In genomic region chr14:102774391-102775153, GRCh38 we compare ENCODE assay signal across 1 cellular context.
TF ChIP-seq lines count a peak whose summit lies in the region.

No MANE protein-coding gene starts in this region.

TF ChIP-seq in HepG2, 621 proteins besides CTCF, POLR2A, EP300 and RAD21 (continued from another document):
- TF ChIP-seq HINFP (CRISPR knock-in tag; IDR thresholded peaks at IDR 0.05; ENCODE audit: low read depth): no peak
- TF ChIP-seq FOSL2 (CRISPR knock-in tag; IDR thresholded peaks at IDR 0.05): no peak
- TF ChIP-seq PLSCR1 (CRISPR knock-in tag; IDR thresholded peaks at IDR 0.05; ENCODE audit: borderline replicate concordance): no peak
- no peak for TF ChIP-seq ZSCAN12 (CRISPR knock-in tag; IDR thresholded peaks at IDR 0.05)
- 0 out of 2 replicates have a peak, but pooled peaks have one; percentile 46 for TF ChIP-seq MYPOP (CRISPR knock-in tag; IDR thresholded peaks at IDR 0.05)
- no peak for TF ChIP-seq RBM39 (IDR thresholded peaks at IDR 0.05; ENCODE audit: low read depth, low read length, poor library complexity, severe bottlenecking)
- TF ChIP-seq MIXL1 (CRISPR knock-in tag; IDR thresholded peaks at IDR 0.05): no peak
- no peak for TF ChIP-seq ZNF17 (CRISPR knock-in tag; IDR thresholded peaks at IDR 0.05)
- TF ChIP-seq TBX2 (CRISPR knock-in tag; IDR thresholded peaks at IDR 0.05; ENCODE audit: borderline replicate concordance): no peak
- no peak for TF ChIP-seq ZNF616 (CRISPR knock-in tag; IDR thresholded peaks at IDR 0.05; ENCODE audit: low read depth)
- TF ChIP-seq RARA (CRISPR knock-in tag; IDR thresholded peaks at IDR 0.05): no peak
- no peak for TF ChIP-seq E2F5 (CRISPR knock-in tag; conservative IDR thresholded peaks at IDR 0.05)
- TF ChIP-seq CSRNP1 (CRISPR knock-in tag; IDR thresholded peaks at IDR 0.05): no peak
- no peak for TF ChIP-seq NFE2L2 (IDR thresholded peaks at IDR 0.05; ENCODE audit: low read length)
- no peak for TF ChIP-seq CAMTA2 (CRISPR knock-in tag; IDR thresholded peaks at IDR 0.05; ENCODE audit: borderline replicate concordance)
- TF ChIP-seq ZBTB38 (CRISPR knock-in tag; IDR thresholded peaks at IDR 0.05): peak; percentile 15; the same call in 1 of the 2 replicates
- no peak for TF ChIP-seq ZNF543 (CRISPR knock-in tag; IDR thresholded peaks at IDR 0.05)
- TF ChIP-seq GMEB2 (CRISPR knock-in tag; IDR thresholded peaks at IDR 0.05; ENCODE audit: low read depth): no peak
- no peak for TF ChIP-seq HOXA9 (CRISPR knock-in tag; IDR thresholded peaks at IDR 0.05; ENCODE audit: borderline replicate concordance)
- TF ChIP-seq IRF9 (CRISPR knock-in tag; IDR thresholded peaks at IDR 0.05; ENCODE audit: borderline replicate concordance): no peak
- peak; percentile 49 for TF ChIP-seq BCL6 (CRISPR knock-in tag; IDR thresholded peaks at IDR 0.05)
- no peak for TF ChIP-seq DMAP1 (CRISPR knock-in tag; IDR thresholded peaks at IDR 0.05)
- TF ChIP-seq SMARCE1 (IDR thresholded peaks at IDR 0.05; ENCODE audit: borderline replicate concordance): no peak
- TF ChIP-seq GFI1 (CRISPR knock-in tag; IDR thresholded peaks at IDR 0.05; ENCODE audit: borderline replicate concordance): no peak
- no peak for TF ChIP-seq ZNF549 (CRISPR knock-in tag; IDR thresholded peaks at IDR 0.05)
- TF ChIP-seq ZNF326 (CRISPR knock-in tag; IDR thresholded peaks at IDR 0.05; ENCODE audit: borderline replicate concordance): no peak
- no peak for TF ChIP-seq HNRNPUL1 (IDR thresholded peaks at IDR 0.05; ENCODE audit: low read depth, low read length)
- TF ChIP-seq ZNF75D (CRISPR knock-in tag; IDR thresholded peaks at IDR 0.05; ENCODE audit: borderline replicate concordance): no peak
- no peak for TF ChIP-seq PRPF4 (IDR thresholded peaks at IDR 0.05; ENCODE audit: low read depth, low read length, poor library complexity, severe bottlenecking)
- TF ChIP-seq HBP1 (CRISPR knock-in tag; IDR thresholded peaks at IDR 0.05; ENCODE audit: low read depth): no peak
- no peak for TF ChIP-seq ZNF569 (CRISPR knock-in tag; IDR thresholded peaks at IDR 0.05; ENCODE audit: borderline replicate concordance)
- TF ChIP-seq ZNF263 (CRISPR knock-in tag; IDR thresholded peaks at IDR 0.05): no peak
- TF ChIP-seq ZNF878 (CRISPR knock-in tag; IDR thresholded peaks at IDR 0.05): no peak
- TF ChIP-seq ZSCAN29 (CRISPR knock-in tag; conservative IDR thresholded peaks at IDR 0.05): no peak
- no peak for TF ChIP-seq ZNF224 (CRISPR knock-in tag; IDR thresholded peaks at IDR 0.05)
- TF ChIP-seq ELF1 (CRISPR knock-in tag; IDR thresholded peaks at IDR 0.05): no peak
- no peak for TF ChIP-seq STAT5B (CRISPR knock-in tag; IDR thresholded peaks at IDR 0.05)
- no peak for TF ChIP-seq ATF1 (CRISPR knock-in tag; IDR thresholded peaks at IDR 0.05)
